In the genomic region with DNA sequence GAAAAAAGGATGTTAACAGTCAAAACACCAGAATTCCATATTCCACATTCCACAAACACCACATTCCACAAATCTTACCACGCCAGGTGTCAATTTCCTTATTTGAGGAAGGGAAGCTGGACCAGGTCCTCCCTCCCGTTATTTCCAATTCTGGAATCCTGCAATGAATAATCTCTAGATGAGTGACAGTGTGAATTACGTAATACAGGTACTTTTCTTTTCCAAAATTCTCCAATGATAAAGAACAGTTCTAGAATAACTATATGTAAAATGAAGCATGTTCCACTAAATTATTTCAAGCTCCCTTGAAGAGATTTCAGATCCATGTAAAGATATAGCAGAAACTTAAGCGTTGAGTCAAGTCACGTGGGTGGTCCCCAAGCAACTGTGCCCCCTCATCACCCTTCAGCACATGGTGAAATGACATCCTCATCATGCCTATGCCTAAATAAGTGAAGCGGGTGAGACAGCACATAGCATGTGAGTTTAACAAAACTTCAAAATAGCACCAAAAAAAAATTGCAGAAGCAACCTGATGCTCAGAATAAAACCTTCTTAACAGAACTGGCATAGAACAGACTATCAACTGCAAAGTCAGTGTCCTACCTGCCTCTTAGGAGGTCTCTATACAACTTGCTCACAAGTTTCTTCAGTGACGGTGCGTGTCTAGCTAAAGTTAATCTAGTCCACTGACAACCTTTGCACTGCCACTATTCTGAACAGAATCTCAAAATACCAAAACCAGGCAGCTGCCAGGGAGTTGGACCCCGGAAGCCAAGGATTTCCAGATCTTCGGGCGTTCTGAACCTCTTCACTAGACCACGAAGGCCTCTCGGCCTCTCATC, we compare ENCODE assay signal across 8 cellular contexts. TPM values are rescaled to one million over a fixed set of nuclear protein-coding genes. Genes with fewer than 3 reads are reported as not detected.
A peak's percentile ranks its signal among the peaks of the same experiment; 100 is the strongest.
DNase-seq lines count a peak whose midpoint lies in the region; ATAC-seq and TF ChIP-seq lines count a peak whose summit lies in the region.

No MANE protein-coding gene starts in this region.

- H3K36me3 ChIP-seq in Panc1 (ENCODE audit: control insufficient read depth, insufficient read depth, low read length) (peaks cover 15% of the 10 kb centered on the region), duodenal mucosa (ENCODE audit: control insufficient read depth in 1 of 2, insufficient read depth in 2 of 2, low read length in 2 of 2) (peaks cover 18 to 35% of the 10 kb centered on the region in 2 donors)

- H3K4me1 ChIP-seq in Panc1 (ENCODE audit: control insufficient read depth, insufficient read depth, low read length) (peaks cover 14% of the 10 kb centered on the region), duodenal mucosa (ENCODE audit: control insufficient read depth in 1 of 2, insufficient read depth in 2 of 2, low read length in 2 of 2) (peaks cover 11 to 21% of the 10 kb centered on the region in 2 donors), mononuclear cell (ENCODE audit: insufficient read depth, low read length) (peaks cover 21% of the 10 kb centered on the region)

- H3K9me3 ChIP-seq in Panc1 (ENCODE audit: control insufficient read depth, insufficient read depth, low read depth, low read length) (no peaks in the 10 kb centered on the region), duodenal mucosa (ENCODE audit: control insufficient read depth in 1 of 2, low read length in 2 of 2) (no peaks in the 10 kb centered on the region), mononuclear cell (ENCODE audit: low read depth, low read length) (no peaks in the 10 kb centered on the region)

- in situ Hi-C loops in Panc1 (cut with HindIII; ENCODE audit: low pct_unique_long_range_greater_than_20kb, low sequenced_read_pairs): no loop called here

- peak overlapping the region; percentile 84 to 91 for H3K9ac ChIP-seq in duodenal mucosa (ENCODE audit: low read depth in 1 of 2, low read length in 2 of 2)

- POLR2A ChIA-PET in Panc1 (lab: Charles Lee): no interaction called here

- DNase-seq in Panc1 (ENCODE audit: low read depth, low spot score) (no peak), GM19238 (ENCODE audit: insufficient read length, low spot score) (no peak), NCI-H1436 (lab: John Stamatoyannopoulos, UW) (no peak)

- no TSS peak for BruUV-seq in Panc1 (replicated peaks; lab: Mats Ljungman, UMichigan)

- H3K27ac ChIP-seq in Panc1 (ENCODE audit: low read length): peak overlapping the region; percentile 86
- H3K27ac ChIP-seq in duodenal mucosa (ENCODE audit: low read depth, low read length): no peak overlapping the region

- ATAC-seq in HG02588 (IDR thresholded peaks at IDR 0.05; ENCODE audit: unreplicated experiment) (peak; percentile 12), Panc1 (peak; percentile 10), HG02610 (IDR thresholded peaks at IDR 0.05; ENCODE audit: unreplicated experiment) (no peak)

- intact Hi-C loops in Panc1 (cut with micrococcal nuclease; ENCODE audit: unreplicated experiment): no loop called here

- TF ChIP-seq CTCF in GM12875 (IDR thresholded peaks at IDR 0.05; ENCODE audit: borderline replicate concordance, insufficient read depth, low read depth, low read length) (no peak), Panc1 (IDR thresholded peaks at IDR 0.05) (no peak)

- H3K27me3 ChIP-seq in Panc1 (ENCODE audit: control insufficient read depth, insufficient read depth, low read length) (no peaks in the 10 kb centered on the region), duodenal mucosa (ENCODE audit: control insufficient read depth in 1 of 2, insufficient read depth in 2 of 2, low read length in 2 of 2) (no peaks in the 10 kb centered on the region), mononuclear cell (ENCODE audit: insufficient read depth, low read length) (no peaks in the 10 kb centered on the region)

- H3K4me3 ChIP-seq in GM12875 (ENCODE audit: low read depth, low read length) (peak overlapping the region; percentile 67), Panc1 (ENCODE audit: low read depth in 2 of 2, low read length in 2 of 2) (peak overlapping the region; percentile 81 to 98), duodenal mucosa (ENCODE audit: low read depth in 1 of 2, low read length in 2 of 2) (peak overlapping the region; percentile 95 to 96), mononuclear cell (ENCODE audit: low read length) (peak overlapping the region; percentile 84)

- CTCF ChIA-PET in Panc1 (lab: Charles Lee): interaction anchor here (0.5 kb wide), 1 partner anchor 97 kb away, joined by 3 read pairs; no protein-coding TSS in a partner anchor

RNA-seq across cellular contexts. Expression of a gene that starts 0.9 kb away (rescaled TPM):
- total RNA-seq in Panc1 (2021; ENCODE audit: unreplicated experiment) (58.8 TPM), mononuclear cell (38.0 TPM)
- polyA plus RNA-seq in Panc1 (2012; ENCODE audit: insufficient read length): 33.7 TPM
